In genomic region chr14:91321131-91321530, GRCh38 we compare ENCODE assay signal across 17 cellular contexts.
"Had no signal": no experiment of that assay in that cellular context is flagged by ENCODE, and none has a peak within 500 bp of the region (broad histone marks: within the 10 kb centered on the region; RNA-seq: fewer than 3 reads in every experiment).

No MANE protein-coding gene starts in this region.

- H3K9me3 Mint-ChIP-seq: activated T-helper 1 cell treated with anti-CD3 and anti-CD28 coated beads, Interleukin-12 subunit alpha, Interleukin-12 subunit beta, Interleukin-2, Interleukin-4 antibody, amounts not matched to agents 30 ng/mL and 10 ng/mL and 1 ng/mL, durations not matched to agents 14 hours and 24 hours and 36 hours; nephron progenitor cell; T-helper 2 cell treated with Interferon-gamma antibody and Interleukin-4, amounts not matched to agents 5 μg/mL and 100 μg/mL, for 36 hours had no signal

- H3K36me3 ChIP-seq: brain microvascular endothelial cell, right lobe of liver, thoracic aorta had no signal

- H3K4me1 ChIP-seq: psoas muscle had no signal

- H3K9me3 ChIP-seq: psoas muscle, right lobe of liver, stomach, thoracic aorta had no signal

- H3K27ac Mint-ChIP-seq: activated T-helper 1 cell treated with anti-CD3 and anti-CD28 coated beads, Interleukin-12 subunit alpha, Interleukin-12 subunit beta, Interleukin-2, Interleukin-4 antibody, amounts not matched to agents 30 ng/mL and 10 ng/mL and 1 ng/mL, durations not matched to agents 14 hours and 24 hours and 36 hours had no signal

- H3K27ac ChIP-seq: brain microvascular endothelial cell, psoas muscle, right lobe of liver, stomach, thoracic aorta had no signal

- DNase-seq: activated CD4-positive, alpha-beta T cell treated with anti-CD3 and anti-CD28 coated beads, Interleukin-2, amount 50 U/mL, for 48 hours; activated CD8-positive, alpha-beta memory T cell treated with anti-CD3 and anti-CD28 coated beads, Interleukin-2, amount 50 U/mL, for 4 hours; activated naive CD4-positive, alpha-beta T cell treated with Interleukin-2 at 50 U/mL for 16 hours; brain microvascular endothelial cell; cerebellar nuclear complex; dermis blood vessel endothelial cell; glutamatergic neuron; nephron progenitor cell; psoas muscle; right lobe of liver; stimulated activated CD4-positive, alpha-beta T cell treated with anti-CD3 and anti-CD28 coated beads, Interleukin-1b, Interleukin-23, amount 100 ng/mL, for 48 hours; stomach had no signal

- H3K4me3 Mint-ChIP-seq: activated T-helper 1 cell treated with anti-CD3 and anti-CD28 coated beads, Interleukin-12 subunit alpha, Interleukin-12 subunit beta, Interleukin-2, Interleukin-4 antibody, amounts not matched to agents 30 ng/mL and 10 ng/mL and 1 ng/mL, durations not matched to agents 14 hours and 24 hours and 36 hours; nephron progenitor cell; T-helper 2 cell treated with Interferon-gamma antibody and Interleukin-4, amounts not matched to agents 5 μg/mL and 100 μg/mL, for 36 hours had no signal

- H3K27me3 ChIP-seq: brain microvascular endothelial cell, right lobe of liver, stomach had no signal

- H3K4me3 ChIP-seq: psoas muscle, right lobe of liver, stomach, thoracic aorta had no signal

- ATAC-seq: activated CD4-positive, CD25-positive, alpha-beta regulatory T cell treated with anti-CD3 and anti-CD28 coated beads, Interleukin-2, amount 50 U/mL, for 24 hours; esophagus mucosa; psoas muscle; right lobe of liver had no signal
